8 cellular contexts compared by ENCODE assay signal in genomic region chr19:47719047-47719885, GRCh38. TPM values are rescaled to one million over a fixed set of nuclear protein-coding genes. Genes with fewer than 3 reads are reported as not detected.
DNase-seq lines count a peak whose midpoint lies in the region; ATAC-seq and TF ChIP-seq lines count a peak whose summit lies in the region.

No MANE protein-coding gene starts in this region.

- no peak overlapping the region for H3K4me2 ChIP-seq in neuronal stem cell (ENCODE audit: insufficient read depth, low read length, poor library complexity, severe bottlenecking)

- H3K4ac ChIP-seq in neuronal stem cell (ENCODE audit: low read length), result peak overlapping the region; percentile 53

- H2AK5ac ChIP-seq in neuronal stem cell (ENCODE audit: low read depth, low read length), result peak overlapping the region; percentile 79

- peak overlapping the region; percentile 93 for H2BK15ac ChIP-seq in neuronal stem cell (ENCODE audit: low read length)

- no peak for TF ChIP-seq POLR2A in Peyer's patch (IDR thresholded peaks at IDR 0.05)

- peak overlapping the region; percentile 85 for H4K91ac ChIP-seq in neuronal stem cell (ENCODE audit: low read depth, low read length, poor library complexity)

- no peak overlapping the region for H4K8ac ChIP-seq in neuronal stem cell (ENCODE audit: low read depth, low read length)

- peak overlapping the region; percentile 97 for H3K14ac ChIP-seq in neuronal stem cell (ENCODE audit: low read length)

- H2AFZ ChIP-seq in neuronal stem cell (ENCODE audit: low read length), result peak overlapping the region; percentile 100

- H3K79me1 ChIP-seq in neuronal stem cell (ENCODE audit: low read depth, low read length), result no peaks in the 10 kb centered on the region

- peak overlapping the region; percentile 53 for H2BK5ac ChIP-seq in neuronal stem cell (ENCODE audit: low read length)

- ATAC-seq in GM21447 (IDR thresholded peaks at IDR 0.05; ENCODE audit: unreplicated experiment), result no peak
- no peak for ATAC-seq in HG03280 (IDR thresholded peaks at IDR 0.05; ENCODE audit: unreplicated experiment)

- H3K23ac ChIP-seq in neuronal stem cell (ENCODE audit: low read depth, low read length, poor library complexity), result peak overlapping the region; percentile 85

- peak overlapping the region; percentile 97 for H3K18ac ChIP-seq in neuronal stem cell (ENCODE audit: low read length)

- H3K36me3 ChIP-seq in BJ (ENCODE audit: control insufficient read depth, insufficient read depth, low read length) (peaks cover 25% of the 10 kb centered on the region), Peyer's patch (no peaks in the 10 kb centered on the region), neuronal stem cell (replicated peaks in 1 of 2; ENCODE audit: control insufficient read depth in 2 of 2, insufficient read depth in 2 of 2, low read length in 2 of 2) (no peaks in the 10 kb centered on the region)

- POLR2A ChIA-PET in BJ (lab: Charles Lee), result interaction anchor here (0.5 to 0.6 kb wide), 2 partner anchors 12 to 370 kb away, joined by 4 to 20 read pairs; partner anchors contain the start of gene DHX34

- in situ Hi-C loops in ACHN (cut with HindIII; ENCODE audit: low pct_ligation_motif_present, low pct_unique_long_range_greater_than_20kb, low sequenced_read_pairs), result no loop called here

- no peaks in the 10 kb centered on the region for H3K27me3 ChIP-seq in BJ (ENCODE audit: control insufficient read depth, insufficient read depth, low read length)
- H3K27me3 ChIP-seq in Peyer's patch, result no peaks in the 10 kb centered on the region
- no peaks in the 10 kb centered on the region for H3K27me3 ChIP-seq in neuronal stem cell (ENCODE audit: control insufficient read depth in 3 of 3, insufficient read depth in 3 of 3, low read depth in 1 of 3, low read length in 3 of 3)

- H2BK120ac ChIP-seq in neuronal stem cell (ENCODE audit: low read depth, low read length), result peak overlapping the region; percentile 96

- H3K27ac ChIP-seq in Peyer's patch (peak overlapping the region; percentile 57 to 93 (median 76)), neuronal stem cell (replicated peaks; ENCODE audit: low read length) (peak overlapping the region; percentile 31)

- H3K9me3 ChIP-seq in Peyer's patch (peaks cover 0 to under 1% (median 0%) of the 10 kb centered on the region in 4 donors), neuronal stem cell (replicated peaks in 1 of 2; ENCODE audit: control insufficient read depth in 2 of 2, insufficient read depth in 1 of 2, low read depth in 1 of 2, low read length in 2 of 2) (peaks cover 3 to 7% of the 10 kb centered on the region in 2 donors)

- H3K4me3 ChIP-seq in BJ (ENCODE audit: low read depth, low read length) (peak overlapping the region; percentile 28), Peyer's patch (peak overlapping the region in 2 of 4 donors; percentile 21 to 24), neuronal stem cell (ENCODE audit: low read length in 2 of 2) (peak overlapping the region in 1 of 2 donors; percentile 24)

- CTCF ChIA-PET in BJ (lab: Yijun Ruan, JAX), result interaction anchor here (0.6 to 2.8 kb wide), 11 partner anchors 9 to 284 kb away, joined by 3 to 36 read pairs (median 3); partner anchors contain the start of gene NOP53

- TF ChIP-seq CTCF in BJ (IDR thresholded peaks at IDR 0.05; ENCODE audit: insufficient read depth, low read depth, low read length), result no peak
- no peak for TF ChIP-seq CTCF in Peyer's patch (IDR thresholded peaks at IDR 0.05)

- peak; percentile 99 for DNase-seq in BJ (ENCODE audit: low read depth)
- DNase-seq in Peyer's patch, result peak in 2 of 3 donors; percentile 32 to 83
- DNase-seq in fibroblast of peridontal ligament (ENCODE audit: extremely low read depth), result peak; percentile 98
- DNase-seq in neuronal stem cell (ENCODE audit: low spot score), result no peak
- DNase-seq in ACHN, result no peak
- DNase-seq in NCI-H146 (lab: John Stamatoyannopoulos, UW), result no peak

- H3K9ac ChIP-seq in neuronal stem cell (ENCODE audit: low read depth, low read length, poor library complexity), result peak overlapping the region; percentile 81

- peak overlapping the region; percentile 46 for H2BK12ac ChIP-seq in neuronal stem cell (ENCODE audit: low read length)

- no CpG with 5 or more reads among the region's 27 CpGs for WGBS in neuronal stem cell (ENCODE audit: extremely low coverage in 2 of 2, insufficient read length in 2 of 2, insufficient replicate concordance in 1 of 2), 2 donors

- peaks cover 0 to 42% (median 0%) of the 10 kb centered on the region in 4 donors for H3K4me1 ChIP-seq in Peyer's patch
- peaks cover 5 to 13% of the 10 kb centered on the region in 2 donors for H3K4me1 ChIP-seq in neuronal stem cell (ENCODE audit: control insufficient read depth in 2 of 2, insufficient read depth in 1 of 2, low read depth in 1 of 2, low read length in 2 of 2)

RNA-seq across cellular contexts. Expression of gene EHD2, which starts 6.0 kb away (rescaled TPM):
- polyA plus RNA-seq in BJ (2011; rRNA removed), result 69.5 and 132 TPM in 2 replicates
- 65.5 and 115 TPM in 2 replicates for polyA minus RNA-seq in BJ (2011; rRNA and poly(A)+ RNA removed)
- 100 to 1,000 TPM in 1 of 4 donors, 10 to 100 TPM in 3; 11.2 to 117 (median 23.0) TPM for total RNA-seq in Peyer's patch
- polyA plus RNA-seq in neuronal stem cell (2013, experiment 1 of 2), result 2.5 TPM
- polyA plus RNA-seq in neuronal stem cell (2013, experiment 2 of 2), result 2.3 TPM

RNA-seq across cellular contexts. Expression of gene NOP53, which starts 26.1 kb away (rescaled TPM):
- 119 and 135 TPM in 2 replicates for polyA plus RNA-seq in BJ (2011; rRNA removed)
- 33.8 and 63.6 TPM in 2 replicates for polyA minus RNA-seq in BJ (2011; rRNA and poly(A)+ RNA removed)
- total RNA-seq in Peyer's patch, result 100 to 1,000 TPM in 3 of 4 donors, 10 to 100 TPM in 1; 86.2 to 179 (median 159) TPM
- 401 TPM for polyA plus RNA-seq in neuronal stem cell (2013, experiment 1 of 2)
- polyA plus RNA-seq in neuronal stem cell (2013, experiment 2 of 2), result 405 TPM

RNA-seq across cellular contexts. Expression of gene SELENOW, which starts 59.2 kb away (rescaled TPM):
- polyA plus RNA-seq in BJ (2011; rRNA removed), result 256 and 293 TPM in 2 replicates
- polyA minus RNA-seq in BJ (2011; rRNA and poly(A)+ RNA removed), result 33.2 and 51.9 TPM in 2 replicates
- 100 to 1,000 TPM; 247 to 321 (median 276) TPM for total RNA-seq in Peyer's patch
- 198 TPM for polyA plus RNA-seq in neuronal stem cell (2013, experiment 1 of 2)
- 189 TPM for polyA plus RNA-seq in neuronal stem cell (2013, experiment 2 of 2)

Comparison
In these comparisons a context has a peak if more than half of its experiments do, and no peak if none do; other contexts are left out.
1. DNase-seq: peak in BJ (single experiment), Peyer's patch (2 of 3) and fibroblast of peridontal ligament (single experiment); none in neuronal stem cell (single experiment), ACHN (single experiment) and NCI-H146 (single experiment).